ENCODE assay signal across 8 cellular contexts in genomic region chr5:97231025-97231636, GRCh38. TPM values are rescaled to one million over a fixed set of nuclear protein-coding genes. Genes with fewer than 3 reads are reported as not detected.
DNase-seq lines count a peak whose midpoint lies in the region; ATAC-seq and TF ChIP-seq lines count a peak whose summit lies in the region.

No MANE protein-coding gene starts in this region.

- POLR2A ChIA-PET in BJ (lab: Charles Lee): interaction anchor here (0.6 kb wide), 2 partner anchors 1520 to 1542 kb away, joined by 3 to 8 read pairs; no protein-coding TSS in a partner anchor

- H3K4me3 ChIP-seq in BJ (ENCODE audit: low read depth, low read length) (no peak overlapping the region), epithelial cell of esophagus (ENCODE audit: low read length) (no peak overlapping the region)

- no peaks in the 10 kb centered on the region for H3K27me3 ChIP-seq in BJ (ENCODE audit: control insufficient read depth, insufficient read depth, low read length)

- CTCF ChIA-PET in BJ (lab: Yijun Ruan, JAX): interaction anchor here (0.6 to 3.7 kb wide), 18 partner anchors 10 to 1609 kb away, joined by 3 to 21 read pairs (median 3); no protein-coding TSS in a partner anchor

- peak; percentile 28 for DNase-seq in BJ (ENCODE audit: low read depth)
- peak; percentile 8 for DNase-seq in NCI-H1105 (lab: John Stamatoyannopoulos, UW)
- DNase-seq in SKM-1 (lab: John Stamatoyannopoulos, UW; ENCODE audit: unreplicated experiment): peak; percentile 76
- DNase-seq in epithelial cell of esophagus (ENCODE audit: low read depth): peak; percentile 83
- peak; percentile 42 for DNase-seq in middle frontal gyrus (ENCODE audit: extremely low spot score, low spot score)
- DNase-seq in islet precursor cell: no peak

- H3K36me3 ChIP-seq in BJ (ENCODE audit: control insufficient read depth, insufficient read depth, low read length): no peaks in the 10 kb centered on the region

- ATAC-seq in GM18498 (IDR thresholded peaks at IDR 0.05; ENCODE audit: unreplicated experiment) (peak; percentile 95), HG02852 (IDR thresholded peaks at IDR 0.05; ENCODE audit: unreplicated experiment) (peak; percentile 96)

- TF ChIP-seq CTCF in BJ (IDR thresholded peaks at IDR 0.05; ENCODE audit: insufficient read depth, low read depth, low read length) (peak; percentile 75), epithelial cell of esophagus (IDR thresholded peaks at IDR 0.05; ENCODE audit: insufficient read depth, low read depth, low read length, missing control alignments) (peak; percentile 84)

RNA-seq across cellular contexts. Expression of gene RIOK2, which starts 48.1 kb away (rescaled TPM):
- 5.7 and 17.3 TPM in 2 replicates for polyA plus RNA-seq in BJ (2011; rRNA removed)
- polyA minus RNA-seq in BJ (2011; rRNA and poly(A)+ RNA removed): 6.4 and 7.0 TPM in 2 replicates
